27 cellular contexts compared by ENCODE assay signal in the genomic region with DNA sequence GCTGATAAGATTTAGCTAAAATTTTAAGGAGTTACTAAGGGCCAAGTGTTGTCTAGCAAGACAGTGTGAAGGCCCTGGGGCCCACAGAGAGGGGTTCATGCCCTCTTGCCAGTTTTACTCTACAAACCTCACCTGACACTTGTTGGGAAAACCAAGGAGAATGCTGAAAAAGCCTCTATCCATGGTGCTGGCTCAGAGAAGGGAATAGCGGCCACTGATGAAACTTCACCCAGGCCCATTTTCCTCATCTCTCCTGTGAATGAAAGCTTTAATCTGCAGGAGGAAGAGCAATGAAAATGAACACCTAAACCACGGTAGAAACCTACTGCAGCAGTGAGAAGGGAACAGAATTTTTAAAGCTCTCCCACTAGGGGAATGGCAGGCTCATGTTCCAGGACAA.
"Had no signal": no experiment of that assay in that cellular context is flagged by ENCODE, and none has a peak within 500 bp of the region (broad histone marks: within the 10 kb centered on the region; RNA-seq: fewer than 3 reads in every experiment).

No MANE protein-coding gene starts in this region.

- H3K4me3 Mint-ChIP-seq: activated CD4-positive, alpha-beta memory T cell treated with anti-CD3 and anti-CD28 coated beads for 36 hours; activated naive CD4-positive, alpha-beta T cell treated with anti-CD3 and anti-CD28 coated beads, Interleukin-2, amount 10 ng/mL, durations not matched to agents 7 days and 5 days; activated naive CD8-positive, alpha-beta T cell treated with anti-CD3 and anti-CD28 coated beads for 36 hours; activated T-helper 17 cell treated with anti-CD3 and anti-CD28 coated beads, Interleukin-2, amount 50 U/mL, for 72 hours; T-helper 17 cell; WTC11 had no signal

- H3K27me3 ChIP-seq: adrenal gland, breast epithelium, Peyer's patch, SJSA1 had no signal

- DNase-seq: activated CD4-positive, alpha-beta memory T cell treated with anti-CD3 and anti-CD28 coated beads for 36 hours; activated CD4-positive, alpha-beta T cell treated with anti-CD3 and anti-CD28 coated beads for 48 hours; activated CD4-positive, CD25-positive, alpha-beta regulatory T cell treated with anti-CD3 and anti-CD28 coated beads, Interleukin-2, amount 50 U/mL, for 72 hours; activated CD8-positive, alpha-beta memory T cell treated with anti-CD3 and anti-CD28 coated beads for 24 hours; activated gamma-delta T cell treated with Interleukin-2 at 50 U/mL for 16 hours; activated naive CD4-positive, alpha-beta T cell treated with anti-CD3 and anti-CD28 coated beads, Interleukin-2, amount 10 ng/mL, durations not matched to agents 7 days and 5 days; activated naive CD8-positive, alpha-beta T cell treated with anti-CD3 and anti-CD28 coated beads for 36 hours; activated T-cell treated with anti-CD3 and anti-CD28 coated beads, Interleukin-2, amount 50 U/mL, for 48 hours; adrenal gland; caudate nucleus; NCI-H1048; NCI-H146; NCI-H1930; NCI-H2171 treated with DMSO at 0.1 percent for 48 hours; NCI-H226; NCI-H526; NCI-H82; OCI-M1; Peyer's patch; Right ventricle myocardium superior; T-helper 17 cell; T-helper 9 cell had no signal

- H3K36me3 ChIP-seq: adrenal gland, breast epithelium, Peyer's patch, SJSA1 had no signal

- H3K27me3 Mint-ChIP-seq: activated naive CD4-positive, alpha-beta T cell treated with anti-CD3 and anti-CD28 coated beads, Interleukin-2, amount 10 ng/mL, durations not matched to agents 7 days and 5 days; activated naive CD8-positive, alpha-beta T cell treated with anti-CD3 and anti-CD28 coated beads for 36 hours had no signal

- H3K27ac Mint-ChIP-seq: activated CD4-positive, alpha-beta memory T cell treated with anti-CD3 and anti-CD28 coated beads for 36 hours; activated naive CD4-positive, alpha-beta T cell treated with anti-CD3 and anti-CD28 coated beads, Interleukin-2, amount 10 ng/mL, durations not matched to agents 7 days and 5 days; activated naive CD8-positive, alpha-beta T cell treated with anti-CD3 and anti-CD28 coated beads for 36 hours; activated T-helper 17 cell treated with anti-CD3 and anti-CD28 coated beads, Interleukin-2, amount 50 U/mL, for 72 hours; T-helper 17 cell; WTC11 had no signal

- ATAC-seq: activated T-helper 17 cell treated with anti-CD3 and anti-CD28 coated beads, Interleukin-2, amount 50 U/mL, for 72 hours; T-helper 17 cell; WTC11 had no signal

- H3K27ac ChIP-seq: adrenal gland, breast epithelium, Peyer's patch, RWPE1, SJSA1 had no signal

- H3K9me3 ChIP-seq: Peyer's patch, SJSA1 had no signal

- H3K36me3 Mint-ChIP-seq: activated CD4-positive, alpha-beta memory T cell treated with anti-CD3 and anti-CD28 coated beads for 36 hours; activated naive CD4-positive, alpha-beta T cell treated with anti-CD3 and anti-CD28 coated beads, Interleukin-2, amount 10 ng/mL, durations not matched to agents 7 days and 5 days; activated naive CD8-positive, alpha-beta T cell treated with anti-CD3 and anti-CD28 coated beads for 36 hours had no signal

- H3K4me1 ChIP-seq: adrenal gland, breast epithelium, Peyer's patch, SJSA1 had no signal

- H3K9me3 Mint-ChIP-seq: activated T-helper 17 cell treated with anti-CD3 and anti-CD28 coated beads, Interleukin-2, amount 50 U/mL, for 72 hours had no signal

- H3K4me3 ChIP-seq: adrenal gland, breast epithelium, Peyer's patch, SJSA1 had no signal

- H3K4me1 Mint-ChIP-seq: activated naive CD4-positive, alpha-beta T cell treated with anti-CD3 and anti-CD28 coated beads, Interleukin-2, amount 10 ng/mL, durations not matched to agents 7 days and 5 days; activated naive CD8-positive, alpha-beta T cell treated with anti-CD3 and anti-CD28 coated beads for 36 hours; activated T-helper 17 cell treated with anti-CD3 and anti-CD28 coated beads, Interleukin-2, amount 50 U/mL, for 72 hours; T-helper 17 cell had no signal
